In genomic region chr2:184359379-184359778, GRCh38 we compare ENCODE assay signal across 8 cellular contexts.
"Had no signal": no experiment of that assay in that cellular context is flagged by ENCODE, and none has a peak within 500 bp of the region (broad histone marks: within the 10 kb centered on the region; RNA-seq: fewer than 3 reads in every experiment).

No MANE protein-coding gene starts in this region.

- H3K36me3 ChIP-seq: HAP-1 had no signal

- H2AFZ ChIP-seq: GM23248 had no signal

- H3K27ac ChIP-seq: GM23248 had no signal

- DNase-seq: GM23248, GOT3, H7, HFFc6, IMR-90 had no signal

- H3K4me3 Mint-ChIP-seq: HFFc6 had no signal

- H3K27ac Mint-ChIP-seq: HFFc6 had no signal

- H3K9me3 ChIP-seq: HAP-1 had no signal

- H3K4me3 ChIP-seq: GM23248, HAP-1, K562 had no signal

- H3K9ac ChIP-seq: GM23248 had no signal

- ATAC-seq: HCT116, K562 had no signal
